ENCODE assay signal across 1 cellular context in the genomic region with DNA sequence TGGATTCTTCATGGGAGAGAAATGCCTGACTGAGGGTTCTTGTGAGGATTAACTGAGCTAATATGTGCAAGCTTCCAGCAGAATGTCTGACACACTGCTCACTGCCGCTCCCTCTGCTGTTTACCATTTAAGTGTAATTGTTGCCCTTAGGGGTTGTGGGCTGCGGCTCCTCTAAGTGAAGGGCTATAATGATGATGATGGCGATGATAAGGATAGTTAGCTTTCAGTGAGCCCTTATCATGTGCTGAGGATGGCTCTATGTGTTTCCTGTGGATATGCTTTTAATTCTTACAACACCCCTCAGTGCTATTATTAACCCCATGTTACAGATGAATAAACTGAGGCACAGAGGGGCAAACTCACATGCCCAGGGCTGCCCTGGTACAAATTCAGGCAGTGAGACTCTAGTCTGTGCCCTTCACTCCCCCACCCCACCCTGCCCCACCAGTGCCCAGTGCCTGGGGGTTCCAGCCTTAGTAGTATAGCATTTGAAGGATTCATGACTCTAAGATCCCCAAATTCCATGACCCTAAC.
TF ChIP-seq lines count a peak whose summit lies in the region.

No MANE protein-coding gene starts in this region.

TF ChIP-seq in HepG2, 621 proteins besides CTCF, POLR2A, EP300 and RAD21 (continued from another document):
- TF ChIP-seq, protein P1, sequence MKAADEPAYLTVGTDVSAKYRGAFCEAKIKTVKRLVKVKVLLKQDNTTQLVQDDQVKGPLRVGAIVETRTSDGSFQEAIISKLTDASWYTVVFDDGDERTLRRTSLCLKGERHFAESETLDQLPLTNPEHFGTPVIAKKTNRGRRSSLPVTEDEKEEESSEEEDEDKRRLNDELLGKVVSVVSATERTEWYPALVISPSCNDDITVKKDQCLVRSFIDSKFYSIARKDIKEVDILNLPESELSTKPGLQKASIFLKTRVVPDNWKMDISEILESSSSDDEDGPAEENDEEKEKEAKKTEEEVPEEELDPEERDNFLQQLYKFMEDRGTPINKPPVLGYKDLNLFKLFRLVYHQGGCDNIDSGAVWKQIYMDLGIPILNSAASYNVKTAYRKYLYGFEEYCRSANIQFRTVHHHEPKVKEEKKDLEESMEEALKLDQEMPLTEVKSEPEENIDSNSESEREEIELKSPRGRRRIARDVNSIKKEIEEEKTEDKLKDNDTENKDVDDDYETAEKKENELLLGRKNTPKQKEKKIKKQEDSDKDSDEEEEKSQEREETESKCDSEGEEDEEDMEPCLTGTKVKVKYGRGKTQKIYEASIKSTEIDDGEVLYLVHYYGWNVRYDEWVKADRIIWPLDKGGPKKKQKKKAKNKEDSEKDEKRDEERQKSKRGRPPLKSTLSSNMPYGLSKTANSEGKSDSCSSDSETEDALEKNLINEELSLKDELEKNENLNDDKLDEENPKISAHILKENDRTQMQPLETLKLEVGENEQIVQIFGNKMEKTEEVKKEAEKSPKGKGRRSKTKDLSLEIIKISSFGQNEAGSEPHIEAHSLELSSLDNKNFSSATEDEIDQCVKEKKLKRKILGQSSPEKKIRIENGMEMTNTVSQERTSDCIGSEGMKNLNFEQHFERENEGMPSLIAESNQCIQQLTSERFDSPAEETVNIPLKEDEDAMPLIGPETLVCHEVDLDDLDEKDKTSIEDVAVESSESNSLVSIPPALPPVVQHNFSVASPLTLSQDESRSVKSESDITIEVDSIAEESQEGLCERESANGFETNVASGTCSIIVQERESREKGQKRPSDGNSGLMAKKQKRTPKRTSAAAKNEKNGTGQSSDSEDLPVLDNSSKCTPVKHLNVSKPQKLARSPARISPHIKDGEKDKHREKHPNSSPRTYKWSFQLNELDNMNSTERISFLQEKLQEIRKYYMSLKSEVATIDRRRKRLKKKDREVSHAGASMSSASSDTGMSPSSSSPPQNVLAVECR (CRISPR knock-in tag; IDR thresholded peaks at IDR 0.05; ENCODE audit: borderline replicate concordance), result 0 out of 2 replicates have a peak, but pooled peaks have one; percentile 13
- no peak for TF ChIP-seq FLYWCH1 (CRISPR knock-in tag; IDR thresholded peaks at IDR 0.05)
TF ChIP-seq in HepG2: peak in this region for 2.
